9 cellular contexts compared by ENCODE assay signal in genomic region chr12:123251403-123252076, GRCh38. TPM values are rescaled to one million over a fixed set of nuclear protein-coding genes. Genes with fewer than 3 reads are reported as not detected.
DNase-seq lines count a peak whose midpoint lies in the region; ATAC-seq and TF ChIP-seq lines count a peak whose summit lies in the region.
"Had no signal": no experiment of that assay in that cellular context is flagged by ENCODE, and none has a peak within 500 bp of the region (broad histone marks: within the 10 kb centered on the region; RNA-seq: fewer than 3 reads in every experiment).

No MANE protein-coding gene starts in this region.

- no TSS peak for BruUV-seq in OCI-LY7 (replicated peaks; lab: Mats Ljungman, UMichigan)

- CTCF ChIA-PET in WTC11 (lab: Charles Lee) (interaction anchor here (0.8 to 2.1 kb wide), 5 partner anchors 10 to 330 kb away, joined by 3 to 8 read pairs (median 3); partner anchors contain the start of genes MPHOSPH9 and SBNO1), OCI-LY7 (lab: Charles Lee; ENCODE audit: unreplicated experiment) (interaction anchor here (0.6 kb wide), 1 partner anchor 312 kb away, joined by 3 read pairs; no protein-coding TSS in a partner anchor)

- H3K79me2 ChIP-seq in hepatocyte = peaks cover 80% of the 10 kb centered on the region
- H3K79me2 ChIP-seq in OCI-LY7 (ENCODE audit: insufficient read depth, low read depth, low read length) = peaks cover 28% of the 10 kb centered on the region

- peak; percentile 61 for DNase-seq in NCI-H2171 treated with DMSO at 0.1 percent for 48 hours (lab: John Stamatoyannopoulos, UW)
- no peak for DNase-seq in NCI-H2171 (lab: John Stamatoyannopoulos, UW)
- no peak for DNase-seq in WTC11 (ENCODE audit: low spot score)
- DNase-seq in hepatocyte (ENCODE audit: low spot score) = no peak
- DNase-seq in stimulated activated CD8-positive, alpha-beta memory T cell treated with anti-CD3 and anti-CD28 coated beads, Interleukin-4, amount 100 ng/mL, for 48 hours = peak; percentile 19
- DNase-seq in OCI-LY7 (ENCODE audit: low spot score) = no peak
- DNase-seq in NCI-H1105 (lab: John Stamatoyannopoulos, UW) = no peak

- 95% methylated on average over 8 of the region's 8 CpGs for WGBS in hepatocyte (ENCODE audit: low lambda C conversion rate, missing lambda C conversion rate)

- no peaks in the 10 kb centered on the region for H4K20me1 ChIP-seq in hepatocyte (ENCODE audit: insufficient read depth, poor library complexity, severe bottlenecking)
- H4K20me1 ChIP-seq in OCI-LY7 (ENCODE audit: insufficient read depth, low read length) = no peaks in the 10 kb centered on the region

- H3K27me3 ChIP-seq in hepatocyte = no peaks in the 10 kb centered on the region

- H3K27ac ChIP-seq in hepatocyte (peak overlapping the region; percentile 95), OCI-LY7 (ENCODE audit: low read depth, low read length, poor library complexity, severe bottlenecking) (no peak overlapping the region)
- H3K27ac ChIP-seq: parathyroid adenoma had no signal

- intact Hi-C loops in OCI-LY7 (cut with micrococcal nuclease; ENCODE audit: unreplicated experiment) = no loop called here

- no peaks in the 10 kb centered on the region for H3K27me3 Mint-ChIP-seq in WTC11 (ENCODE audit: low read depth)

- no peak overlapping the region for H3K4me3 Mint-ChIP-seq in WTC11

- TF ChIP-seq CTCF in WTC11 (IDR thresholded peaks at IDR 0.05) (no peak), hepatocyte (IDR thresholded peaks at IDR 0.05; ENCODE audit: poor library complexity) (no peak), OCI-LY7 (conservative IDR thresholded peaks at IDR 0.05; ENCODE audit: low read length) (no peak)

- no peaks in the 10 kb centered on the region for H3K9me3 ChIP-seq in hepatocyte (ENCODE audit: low read depth)
- H3K9me3 ChIP-seq in OCI-LY7 (ENCODE audit: low read length) = peaks cover 11% of the 10 kb centered on the region; the same call in 1 of the 2 replicates

- H3K4me2 ChIP-seq in hepatocyte (peak overlapping the region; percentile 38), OCI-LY7 (ENCODE audit: low read length) (no peak overlapping the region)

- H3K27ac Mint-ChIP-seq in WTC11 = 0 out of 2 replicates have a peak overlapping the region, but pooled peaks have one; percentile 74

- peaks cover 61% of the 10 kb centered on the region for H3K36me3 Mint-ChIP-seq in WTC11

- POLR2A ChIA-PET in WTC11 (lab: Charles Lee) = interaction anchor here (0.9 kb wide), 1 partner anchor 19 kb away, joined by 4 read pairs; the partner anchor contains the start of gene MPHOSPH9
- POLR2A ChIA-PET in OCI-LY7 (lab: Charles Lee) = interaction anchor here (1.1 kb wide), 1 partner anchor 16 kb away, joined by 3 read pairs; no protein-coding TSS in a partner anchor

- H3K4me1 ChIP-seq in hepatocyte (ENCODE audit: insufficient read depth) = peaks cover 10% of the 10 kb centered on the region
- no peaks in the 10 kb centered on the region for H3K4me1 ChIP-seq in OCI-LY7 (ENCODE audit: insufficient read depth, low read length, poor library complexity, severe bottlenecking)

- no peak for ATAC-seq in WTC11
- ATAC-seq in HG03095 (IDR thresholded peaks at IDR 0.05; ENCODE audit: unreplicated experiment) = no peak

- peaks cover 30% of the 10 kb centered on the region for H3K9me3 Mint-ChIP-seq in WTC11

- H3K36me3 ChIP-seq in hepatocyte (replicated peaks; ENCODE audit: insufficient read depth, low read depth) (no peaks in the 10 kb centered on the region), OCI-LY7 (ENCODE audit: insufficient read depth, low read length) (peaks cover 79% of the 10 kb centered on the region)

- H3K4me1 Mint-ChIP-seq in WTC11 = peaks cover 14% of the 10 kb centered on the region

- H3K9me2 ChIP-seq in hepatocyte (replicated peaks; ENCODE audit: insufficient read depth) (no peaks in the 10 kb centered on the region), OCI-LY7 (ENCODE audit: insufficient read depth, low read length) (no peaks in the 10 kb centered on the region)

- no peak overlapping the region for H3K4me3 ChIP-seq in hepatocyte
- H3K4me3 ChIP-seq in OCI-LY7 (ENCODE audit: low read depth, low read length, poor library complexity, severe bottlenecking) = no peak overlapping the region

- no peak overlapping the region for H2AFZ ChIP-seq in hepatocyte
- no peak overlapping the region for H2AFZ ChIP-seq in OCI-LY7 (ENCODE audit: low read length)
- H2AFZ ChIP-seq: parathyroid adenoma had no signal

TF ChIP-seq in WTC11, 78 proteins besides CTCF, POLR2A, EP300 and RAD21:
- no peak for TF ChIP-seq ATF3 (CRISPR knock-in tag; conservative IDR thresholded peaks at IDR 0.05)

RNA-seq across cellular contexts. Expression of gene MTRFR, which starts 18.3 kb away (rescaled TPM):
- total RNA-seq in WTC11 (2021) (14.0 to 15.7 TPM (median 14.7 TPM) in 3 replicates), hepatocyte (8.7 and 13.8 TPM in 2 replicates), OCI-LY7 (2022) (32.8 and 34.4 TPM in 2 replicates)
- 13.3 and 20.9 TPM in 2 replicates for polyA plus RNA-seq in hepatocyte
- total RNA-seq in OCI-LY7 (2014; rRNA removed; shearing (Covaris generic)) = 30.1 and 35.5 TPM in 2 replicates

RNA-seq across cellular contexts. Expression of gene MPHOSPH9, which starts 18.6 kb away (rescaled TPM):
- total RNA-seq in WTC11 (2021) (47.5 to 59.0 TPM (median 52.8 TPM) in 3 replicates), hepatocyte (42.7 and 44.3 TPM in 2 replicates), OCI-LY7 (2022) (88.3 and 102 TPM in 2 replicates)
- polyA plus RNA-seq in hepatocyte = 5.8 and 13.1 TPM in 2 replicates
- 136 and 166 TPM in 2 replicates for total RNA-seq in OCI-LY7 (2014; rRNA removed; shearing (Covaris generic))

RNA-seq across cellular contexts. Expression of gene CDK2AP1, which starts 20.1 kb away (rescaled TPM):
- 138 to 151 TPM (median 142 TPM) in 3 replicates for total RNA-seq in WTC11 (2021)
- total RNA-seq in hepatocyte = 140 and 153 TPM in 2 replicates
- polyA plus RNA-seq in hepatocyte = 160 and 187 TPM in 2 replicates
- total RNA-seq in OCI-LY7 (2014; rRNA removed; shearing (Covaris generic)) = 50.7 and 65.2 TPM in 2 replicates
- 56.3 and 57.3 TPM in 2 replicates for total RNA-seq in OCI-LY7 (2022)

Comparison
In these comparisons a context has a peak if more than half of its experiments do, and no peak if none do; other contexts are left out.
1. DNase-seq: peak in NCI-H2171 treated with DMSO at 0.1 percent for 48 hours (single experiment) and stimulated activated CD8-positive, alpha-beta memory T cell treated with anti-CD3 and anti-CD28 coated beads, Interleukin-4, amount 100 ng/mL, for 48 hours (single experiment); none in NCI-H2171 (single experiment), WTC11 (single experiment), hepatocyte (single experiment), OCI-LY7 (single experiment) and NCI-H1105 (single experiment).